Comparison of ENCODE assay signal across 15 cellular contexts in genomic region chr1:112196008-112196588, GRCh38.
DNase-seq lines count a peak whose midpoint lies in the region; ATAC-seq and TF ChIP-seq lines count a peak whose summit lies in the region.
"Had no signal": no experiment of that assay in that cellular context is flagged by ENCODE, and none has a peak within 500 bp of the region (broad histone marks: within the 10 kb centered on the region; RNA-seq: fewer than 3 reads in every experiment).

No MANE protein-coding gene starts in this region.

- DNase-seq in heart left ventricle = peak in 2 of 5 donors; percentile 25 to 28
- no peak for DNase-seq in right atrium auricular region (ENCODE audit: low spot score)
- DNase-seq in foreskin keratinocyte = no peak
- no peak for DNase-seq in activated CD4-positive, CD25-positive, alpha-beta regulatory T cell (lab: John Stamatoyannopoulos, UW)
- DNase-seq in activated effector memory CD4-positive, alpha-beta T cell treated with Interleukin-2 at 50 U/mL for 16 hours = no peak
- no peak for DNase-seq in NCI-H526 (lab: John Stamatoyannopoulos, UW)
- DNase-seq: C1 segment of cervical spinal cord; Calu3; CD4-positive, alpha-beta T cell; DMS 273 treated with DMSO at 0.1 percent for 48 hours; H7 had no signal

- 26 to 37% (median 31%) methylated on average over 4 of the region's 4 CpGs for WGBS in heart left ventricle, 4 donors

- H3K9me3 ChIP-seq in heart left ventricle = peaks cover 0 to 25% (median 0%) of the 10 kb centered on the region in 12 donors
- peaks cover 0 to 15% of the 10 kb centered on the region in 2 donors for H3K9me3 ChIP-seq in right atrium auricular region
- no peaks in the 10 kb centered on the region for H3K9me3 ChIP-seq in HEK293 (ENCODE audit: control insufficient read depth, insufficient read depth, low read depth, low read length)

- no peaks in the 10 kb centered on the region for H3K4me1 ChIP-seq in heart left ventricle
- H3K4me1 ChIP-seq in right atrium auricular region = no peaks in the 10 kb centered on the region
- no peaks in the 10 kb centered on the region for H3K4me1 ChIP-seq in HEK293 (ENCODE audit: control insufficient read depth, insufficient read depth, low read length)
- no peaks in the 10 kb centered on the region for H3K4me1 ChIP-seq in foreskin keratinocyte

- no peak for TF ChIP-seq CTCF in heart left ventricle (IDR thresholded peaks at IDR 0.05)
- no peak for TF ChIP-seq CTCF in right atrium auricular region (IDR thresholded peaks at IDR 0.05)
- TF ChIP-seq CTCF in HEK293 (tag by site-specific recombination; IDR thresholded peaks at IDR 0.05) = no peak
- no peak for TF ChIP-seq CTCF in foreskin keratinocyte (conservative IDR thresholded peaks at IDR 0.05)

- POLR2A ChIA-PET in HEK293 (lab: Yijun Ruan, JAX) = no interaction called here

- H3K4me3 Mint-ChIP-seq in stimulated activated memory B cell treated with anti-CD40 and anti-IgM and Interleukin-4, amounts not matched to agents 10 μg/mL and 1 μg/mL and 100 μg/mL, for 72 hours = no peak overlapping the region
- H3K4me3 Mint-ChIP-seq: B cell; CD4-positive, alpha-beta T cell; GM23338 had no signal

- H3K27ac ChIP-seq in heart left ventricle (no peak overlapping the region), right atrium auricular region (no peak overlapping the region), HEK293 (ENCODE audit: extremely low read depth, low read depth, low read length) (no peak overlapping the region), foreskin keratinocyte (no peak overlapping the region)

- H3K27me3 ChIP-seq in heart left ventricle (no peaks in the 10 kb centered on the region), right atrium auricular region (no peaks in the 10 kb centered on the region), foreskin keratinocyte (no peaks in the 10 kb centered on the region)

- H3K4me3 ChIP-seq in heart left ventricle (no peak overlapping the region), right atrium auricular region (no peak overlapping the region), HEK293 (ENCODE audit: low read depth, low read length) (no peak overlapping the region)
- H3K4me3 ChIP-seq: GM23338 had no signal

- intact Hi-C loops in heart left ventricle (cut with DNase I) = no loop called here

- H3K27ac Mint-ChIP-seq in stimulated activated memory B cell treated with anti-CD40 and anti-IgM and Interleukin-4, amounts not matched to agents 10 μg/mL and 1 μg/mL and 100 μg/mL, for 72 hours = no peak overlapping the region
- H3K27ac Mint-ChIP-seq: B cell; CD4-positive, alpha-beta T cell; GM23338 had no signal

- H3K27me3 Mint-ChIP-seq in stimulated activated memory B cell treated with anti-CD40 and anti-IgM and Interleukin-4, amounts not matched to agents 10 μg/mL and 1 μg/mL and 100 μg/mL, for 72 hours = peaks cover 28% of the 10 kb centered on the region
- H3K27me3 Mint-ChIP-seq: B cell had no signal

- ATAC-seq in heart left ventricle = peak in 3 of 4 donors; percentile 47 to 90 (median 78)
- ATAC-seq in foreskin keratinocyte = peak; percentile 25
- peak; percentile 27 for ATAC-seq in stimulated activated memory B cell treated with anti-CD40 and anti-IgM and Interleukin-4, amounts not matched to agents 10 μg/mL and 1 μg/mL and 100 μg/mL, for 72 hours
- ATAC-seq: GM23338 had no signal

- peaks cover 8% of the 10 kb centered on the region for H3K9me3 Mint-ChIP-seq in stimulated activated memory B cell treated with anti-CD40 and anti-IgM and Interleukin-4, amounts not matched to agents 10 μg/mL and 1 μg/mL and 100 μg/mL, for 72 hours

- CTCF ChIA-PET in HEK293 (lab: Yijun Ruan, JAX) = no interaction called here

- H3K36me3 Mint-ChIP-seq in stimulated activated memory B cell treated with anti-CD40 and anti-IgM and Interleukin-4, amounts not matched to agents 10 μg/mL and 1 μg/mL and 100 μg/mL, for 72 hours = no peaks in the 10 kb centered on the region

- TF ChIP-seq POLR2A in heart left ventricle (IDR thresholded peaks at IDR 0.05) = no peak

- H3K4me1 Mint-ChIP-seq in stimulated activated memory B cell treated with anti-CD40 and anti-IgM and Interleukin-4, amounts not matched to agents 10 μg/mL and 1 μg/mL and 100 μg/mL, for 72 hours = no peaks in the 10 kb centered on the region
- H3K4me1 Mint-ChIP-seq: B cell, GM23338 had no signal

- H3K36me3 ChIP-seq in heart left ventricle (no peaks in the 10 kb centered on the region), right atrium auricular region (no peaks in the 10 kb centered on the region), HEK293 (ENCODE audit: control insufficient read depth in 2 of 2, insufficient read depth in 1 of 2, low read length in 2 of 2) (no peaks in the 10 kb centered on the region)

TF ChIP-seq in HEK293, 187 proteins besides CTCF, POLR2A, EP300 and RAD21:
- peak; percentile 54 for TF ChIP-seq ATF2 (tag by site-specific recombination; IDR thresholded peaks at IDR 0.05; ENCODE audit: low read depth)
- no peak for TF ChIP-seq ZBTB21 (tag by site-specific recombination; IDR thresholded peaks at IDR 0.05)
TF ChIP-seq in HEK293: peak in this region for 1.

Comparison
In these comparisons a context has a peak if more than half of its experiments do, and no peak if none do; other contexts are left out.
1. ATAC-seq: peak in every context shown above with its lines; median percentile 78 in heart left ventricle; 27 in stimulated activated memory B cell treated with anti-CD40 and anti-IgM and Interleukin-4, amounts not matched to agents 10 μg/mL and 1 μg/mL and 100 μg/mL, for 72 hours; 25 in foreskin keratinocyte.